Comparison of ENCODE assay signal across 19 cellular contexts in the genomic region with DNA sequence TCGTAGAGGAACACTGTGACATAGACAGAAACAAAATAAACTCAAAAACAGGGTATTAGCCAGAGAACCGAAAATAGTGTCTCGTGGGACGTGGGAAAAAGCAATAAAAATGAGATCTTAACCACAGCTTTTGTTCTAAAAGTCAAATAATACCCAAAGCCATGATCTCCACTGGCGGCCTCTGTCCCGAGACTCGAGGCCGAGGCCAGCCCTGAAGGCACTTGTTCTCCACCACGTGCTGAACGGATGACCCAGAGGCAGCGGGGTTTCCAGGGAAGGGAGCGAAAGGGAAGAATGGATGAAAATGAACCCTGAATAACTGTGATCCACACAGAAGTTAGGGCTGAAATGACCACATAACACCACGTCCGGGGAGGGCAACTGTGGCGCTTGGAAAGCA.
"Had no signal": no experiment of that assay in that cellular context is flagged by ENCODE, and none has a peak within 500 bp of the region (broad histone marks: within the 10 kb centered on the region; RNA-seq: fewer than 3 reads in every experiment).

No MANE protein-coding gene starts in this region.

- ATAC-seq: left lung; sciatic nerve; stimulated activated effector memory CD8-positive, alpha-beta T cell treated with anti-CD3 and anti-CD28 coated beads, Interleukin-12 subunit alpha, Interleukin-12 subunit beta, amount 100 ng/mL, for 72 hours; WTC11 had no signal

- H3K27ac Mint-ChIP-seq: activated naive CD8-positive, alpha-beta T cell treated with anti-CD3 and anti-CD28 coated beads for 36 hours; endodermal cell; nephron; stimulated activated effector memory CD8-positive, alpha-beta T cell treated with anti-CD3 and anti-CD28 coated beads, Interleukin-12 subunit alpha, Interleukin-12 subunit beta, amount 100 ng/mL, for 72 hours; stimulated activated naive CD8-positive, alpha-beta T cell treated with anti-CD3 and anti-CD28 coated beads, Interleukin-15, amount 100 ng/mL, for 72 hours; T-helper 2 cell treated with Interferon-gamma antibody and Interleukin-4, amounts not matched to agents 5 μg/mL and 100 μg/mL, for 36 hours; WTC11 had no signal

- H3K27me3 Mint-ChIP-seq: activated naive CD8-positive, alpha-beta T cell treated with anti-CD3 and anti-CD28 coated beads for 36 hours had no signal

- H3K27me3 ChIP-seq: heart right ventricle, left lung, tibial artery had no signal

- H3K9me3 Mint-ChIP-seq: stimulated activated effector memory CD8-positive, alpha-beta T cell treated with anti-CD3 and anti-CD28 coated beads, Interleukin-12 subunit alpha, Interleukin-12 subunit beta, amount 100 ng/mL, for 72 hours; T-helper 2 cell treated with Interferon-gamma antibody and Interleukin-4, amounts not matched to agents 5 μg/mL and 100 μg/mL, for 36 hours; WTC11 had no signal

- DNase-seq: activated CD4-positive, alpha-beta T cell treated with anti-CD3 and anti-CD28 coated beads, Interleukin-2, amount 50 U/mL, for 48 hours; activated naive CD4-positive, alpha-beta T cell treated with Interleukin-2 at 50 U/mL for 16 hours; activated naive CD8-positive, alpha-beta T cell treated with anti-CD3 and anti-CD28 coated beads for 36 hours; activated T-cell treated with anti-CD3 and anti-CD28 coated beads, Interleukin-2, amount 50 U/mL, for 48 hours; central memory CD4-positive, alpha-beta T cell; endodermal cell; heart right ventricle; small intestine; stimulated activated CD4-positive, alpha-beta T cell treated with anti-CD3 and anti-CD28 coated beads, Interleukin-2, amount 100 ng/mL, for 24 hours; stimulated activated naive CD8-positive, alpha-beta T cell treated with anti-CD3 and anti-CD28 coated beads, Interleukin-15, amount 100 ng/mL, for 72 hours; tibial artery had no signal

- H3K4me3 ChIP-seq: heart right ventricle, left lung, lung, tibial artery had no signal

- H3K9me3 ChIP-seq: left lung, tibial artery had no signal

- H3K4me3 Mint-ChIP-seq: activated naive CD8-positive, alpha-beta T cell treated with anti-CD3 and anti-CD28 coated beads for 36 hours; endodermal cell; nephron; stimulated activated effector memory CD8-positive, alpha-beta T cell treated with anti-CD3 and anti-CD28 coated beads, Interleukin-12 subunit alpha, Interleukin-12 subunit beta, amount 100 ng/mL, for 72 hours; T-helper 2 cell treated with Interferon-gamma antibody and Interleukin-4, amounts not matched to agents 5 μg/mL and 100 μg/mL, for 36 hours; WTC11 had no signal

- H3K27ac ChIP-seq: epithelial cell of prostate, left lung had no signal
